In the genomic region with DNA sequence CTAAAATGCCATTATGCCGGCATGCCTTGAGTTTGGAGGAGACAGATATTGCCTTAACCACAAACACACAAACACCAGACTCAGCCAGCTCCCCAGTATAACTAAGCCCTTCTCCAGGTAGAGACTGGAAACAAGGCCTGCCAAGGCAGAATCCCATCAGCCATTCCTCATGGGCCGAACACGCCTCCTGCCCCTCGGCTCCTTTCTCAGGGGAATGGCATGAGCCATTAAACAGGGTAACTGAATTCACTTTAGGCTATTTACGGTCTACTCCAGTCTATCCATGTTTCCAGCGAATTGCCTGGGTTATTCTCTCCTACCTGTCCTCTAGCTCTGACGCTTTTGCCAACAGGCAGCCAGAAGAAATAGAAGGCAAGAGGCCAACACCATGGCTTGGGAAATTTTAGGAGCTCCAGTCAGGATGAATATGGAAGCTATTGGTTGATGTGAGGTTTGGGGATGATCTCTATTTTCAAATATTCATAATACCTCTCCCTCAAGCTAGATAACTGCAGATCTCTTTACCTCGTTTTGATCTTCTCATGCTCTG, we compare ENCODE assay signal across 1 cellular context.
TF ChIP-seq lines count a peak whose summit lies in the region.

No MANE protein-coding gene starts in this region.

TF ChIP-seq in endothelial cell of umbilical vein, 7 proteins besides CTCF, POLR2A, EP300 and RAD21:
- TF ChIP-seq JUN (IDR thresholded peaks at IDR 0.05; ENCODE audit: borderline replicate concordance, insufficient read depth, insufficient read length, low read depth) (no peak), GATA2 (IDR thresholded peaks at IDR 0.05; ENCODE audit: insufficient read depth, insufficient read length, low read depth, low read length) (no peak), MYC (IDR thresholded peaks at IDR 0.05; ENCODE audit: low read depth, low read length) (no peak), EZH2 (IDR thresholded peaks at IDR 0.05; ENCODE audit: borderline replicate concordance, low read depth, low read length, severe bottlenecking) (no peak), POLR2AphosphoS5 (IDR thresholded peaks at IDR 0.05; ENCODE audit: insufficient read depth, low read depth, low read length) (no peak), FOS (IDR thresholded peaks at IDR 0.05; ENCODE audit: borderline replicate concordance, insufficient read depth, low read length) (no peak)
- TF ChIP-seq, protein P1, sequence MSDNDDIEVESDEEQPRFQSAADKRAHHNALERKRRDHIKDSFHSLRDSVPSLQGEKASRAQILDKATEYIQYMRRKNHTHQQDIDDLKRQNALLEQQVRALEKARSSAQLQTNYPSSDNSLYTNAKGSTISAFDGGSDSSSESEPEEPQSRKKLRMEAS (IDR thresholded peaks at IDR 0.05; ENCODE audit: insufficient read depth, insufficient read length), result no peak
